13 cellular contexts compared by ENCODE assay signal in genomic region chr11:74139151-74139918, GRCh38. TPM values are rescaled to one million over a fixed set of nuclear protein-coding genes. Genes with fewer than 3 reads are reported as not detected.
DNase-seq lines count a peak whose midpoint lies in the region; ATAC-seq and TF ChIP-seq lines count a peak whose summit lies in the region.
"Had no signal": no experiment of that assay in that cellular context is flagged by ENCODE, and none has a peak within 500 bp of the region (broad histone marks: within the 10 kb centered on the region; RNA-seq: fewer than 3 reads in every experiment).

No MANE protein-coding gene starts in this region.

- CTCF ChIA-PET in WTC11 (lab: Charles Lee), result no interaction called here

- TF ChIP-seq CTCF in WTC11 (IDR thresholded peaks at IDR 0.05) (no peak), heart right ventricle (IDR thresholded peaks at IDR 0.05) (no peak), mucosa of descending colon (IDR thresholded peaks at IDR 0.05) (no peak)

- peaks cover 25% of the 10 kb centered on the region for H3K36me3 Mint-ChIP-seq in WTC11

- 88 to 94% methylated on average over 6 of the region's 6 CpGs for WGBS in heart right ventricle, 2 donors

- peaks cover 0 to 49% (median 6%) of the 10 kb centered on the region in 9 donors for H3K36me3 ChIP-seq in heart right ventricle
- H3K36me3 ChIP-seq in mucosa of descending colon (ENCODE audit: low read depth), result no peaks in the 10 kb centered on the region

- no peaks in the 10 kb centered on the region for H3K9me3 ChIP-seq in heart right ventricle
- H3K9me3 ChIP-seq in mucosa of descending colon, result no peaks in the 10 kb centered on the region
- H3K9me3 ChIP-seq: tibial artery had no signal

- no peaks in the 10 kb centered on the region for H3K9me3 Mint-ChIP-seq in WTC11
- H3K9me3 Mint-ChIP-seq: CD8-positive, alpha-beta T cell had no signal

- H3K27me3 Mint-ChIP-seq in WTC11 (ENCODE audit: low read depth), result no peaks in the 10 kb centered on the region

- H3K4me1 Mint-ChIP-seq in WTC11, result peaks cover 31% of the 10 kb centered on the region

- H3K27ac ChIP-seq in heart right ventricle, result peak overlapping the region; percentile 5 to 82 (median 50)
- H3K27ac ChIP-seq: parathyroid adenoma, tibial artery had no signal

- ATAC-seq in WTC11 (no peak; the same call in 1 of the 2 replicates), heart right ventricle (peak in 2 of 8 donors; percentile 26 to 43), mucosa of descending colon (no peak)
- ATAC-seq: CD8-positive, alpha-beta T cell had no signal

- H3K4me1 ChIP-seq in heart right ventricle (peaks cover 0 to 34% (median 25%) of the 10 kb centered on the region in 9 donors), mucosa of descending colon (ENCODE audit: low read depth) (peaks cover 19% of the 10 kb centered on the region)
- H3K4me1 ChIP-seq: parathyroid adenoma had no signal

- POLR2A ChIA-PET in WTC11 (lab: Charles Lee), result no interaction called here

- H3K27ac Mint-ChIP-seq in WTC11, result peak overlapping the region; percentile 93
- H3K27ac Mint-ChIP-seq: CD8-positive, alpha-beta T cell had no signal

- peak; percentile 25 for DNase-seq in EH (ENCODE audit: low read depth)
- DNase-seq in WTC11 (ENCODE audit: low spot score), result no peak
- DNase-seq in heart right ventricle, result no peak
- peak; percentile 22 for DNase-seq in renal cortical epithelial cell (ENCODE audit: low read depth)
- DNase-seq in epidermal melanocyte (ENCODE audit: insufficient read length, low spot score), result no peak
- no peak for DNase-seq in NCI-H345 (lab: John Stamatoyannopoulos, UW)
- no peak for DNase-seq in mucosa of descending colon
- no peak for DNase-seq in 8988T
- DNase-seq: activated CD4-positive, CD25-positive, alpha-beta regulatory T cell treated with anti-CD3 and anti-CD28 coated beads, Interleukin-2, amount 50 U/mL, for 72 hours; CD8-positive, alpha-beta T cell; left colon; tibial artery had no signal

- no peak overlapping the region for H3K4me3 Mint-ChIP-seq in WTC11
- H3K4me3 Mint-ChIP-seq: CD8-positive, alpha-beta T cell had no signal

- intact Hi-C loops in heart right ventricle (cut with DNase I), result no loop called here
- intact Hi-C loops in mucosa of descending colon (cut with DNase I, micrococcal nuclease), result no loop called here

- H3K4me3 ChIP-seq in heart right ventricle, result no peak overlapping the region
- H3K4me3 ChIP-seq in mucosa of descending colon, result no peak overlapping the region
- H3K4me3 ChIP-seq: tibial artery had no signal

- no peaks in the 10 kb centered on the region for H3K27me3 ChIP-seq in heart right ventricle
- H3K27me3 ChIP-seq: tibial artery had no signal

TF ChIP-seq in WTC11, 78 proteins besides CTCF, POLR2A, EP300 and RAD21:
- no peak for TF ChIP-seq MXD4 (CRISPR knock-in tag; IDR thresholded peaks at IDR 0.05; ENCODE audit: borderline replicate concordance)
- TF ChIP-seq NR3C1 (CRISPR knock-in tag; conservative IDR thresholded peaks at IDR 0.05; ENCODE audit: low read depth), result no peak
- TF ChIP-seq SMAD4 (CRISPR knock-in tag; IDR thresholded peaks at IDR 0.05), result no peak
- TF ChIP-seq IRF2 (CRISPR knock-in tag; IDR thresholded peaks at IDR 0.05; ENCODE audit: borderline replicate concordance, low read depth), result no peak
- TF ChIP-seq E2F5 (CRISPR knock-in tag; IDR thresholded peaks at IDR 0.05), result no peak
- no peak for TF ChIP-seq KAT7 (CRISPR knock-in tag; IDR thresholded peaks at IDR 0.05; ENCODE audit: borderline replicate concordance)
- no peak for TF ChIP-seq RELA (CRISPR knock-in tag; IDR thresholded peaks at IDR 0.05; ENCODE audit: borderline replicate concordance)
- TF ChIP-seq CBFB (CRISPR knock-in tag; IDR thresholded peaks at IDR 0.05; ENCODE audit: low read depth), result no peak

RNA-seq across cellular contexts. Expression of gene C2CD3, which starts 31.5 kb away (rescaled TPM):
- 15.0 to 18.7 TPM (median 15.4 TPM) in 3 replicates for total RNA-seq in WTC11 (2021)
- 10 to 100 TPM in 8 of 10 donors, 1 to 10 TPM in 2; 8.4 to 14.8 (median 12.2) TPM for total RNA-seq in heart right ventricle
- polyA plus RNA-seq in heart right ventricle, result 1 to 10 TPM; 7.8 to 8.1 TPM
- 11.6 and 27.6 TPM in 2 replicates for total RNA-seq in renal cortical epithelial cell
- 10 to 100 TPM; 22.3 to 37.2 (median 32.1) TPM for total RNA-seq in mucosa of descending colon

RNA-seq across cellular contexts. Expression of gene PPME1, which starts 31.8 kb away (rescaled TPM):
- total RNA-seq in WTC11 (2021), result 42.5 to 45.2 TPM (median 44.6 TPM) in 3 replicates
- total RNA-seq in heart right ventricle, result 10 to 100 TPM; 24.5 to 35.3 (median 30.7) TPM
- polyA plus RNA-seq in heart right ventricle, result 10 to 100 TPM; 24.2 to 30.4 TPM
- total RNA-seq in renal cortical epithelial cell, result 27.6 and 69.9 TPM in 2 replicates
- 10 to 100 TPM; 22.3 to 36.0 (median 26.3) TPM for total RNA-seq in mucosa of descending colon

Comparison
In these comparisons a context has a peak if more than half of its experiments do, and no peak if none do; other contexts are left out.
1. DNase-seq: peak in EH (single experiment) and renal cortical epithelial cell (single experiment); none in WTC11 (single experiment), heart right ventricle (0 of 2), epidermal melanocyte (single experiment), NCI-H345 (single experiment), mucosa of descending colon (0 of 3) and 8988T (single experiment).